13 cellular contexts compared by ENCODE assay signal in genomic region chr13:40586886-40587285, GRCh38.
DNase-seq lines count a peak whose midpoint lies in the region; ATAC-seq and TF ChIP-seq lines count a peak whose summit lies in the region.
"Had no signal": no experiment of that assay in that cellular context is flagged by ENCODE, and none has a peak within 500 bp of the region (broad histone marks: within the 10 kb centered on the region; RNA-seq: fewer than 3 reads in every experiment).

No MANE protein-coding gene starts in this region.

- H4K91ac ChIP-seq in trophoblast cell (ENCODE audit: low read depth, low read length), result no peak overlapping the region

- H3K9ac ChIP-seq in PC-3 (ENCODE audit: low read length) (0 out of 2 replicates have a peak overlapping the region, but pooled peaks have one; percentile 43), trophoblast cell (ENCODE audit: low read length) (no peak overlapping the region)

- H3K4me3 Mint-ChIP-seq in Caco-2 (ENCODE audit: unreplicated experiment), result no peak overlapping the region

- H3K23ac ChIP-seq in trophoblast cell (ENCODE audit: low read length), result no peak overlapping the region

- intact Hi-C loops in Caco-2 (cut with micrococcal nuclease; ENCODE audit: unreplicated experiment), result loop anchor here (2.0 to 10.0 kb wide), 3 partner anchors 78 to 522 kb away; no protein-coding TSS in a partner anchor
- intact Hi-C loops in PC-3 (cut with micrococcal nuclease), result no loop called here
- intact Hi-C loops in aorta (cut with DNase I), result no loop called here

- H3K36me3 ChIP-seq in Caco-2 (ENCODE audit: control insufficient read depth, insufficient read depth, low read length), result no peaks in the 10 kb centered on the region
- no peaks in the 10 kb centered on the region for H3K36me3 ChIP-seq in PC-3 (ENCODE audit: low read depth, low read length)
- no peaks in the 10 kb centered on the region for H3K36me3 ChIP-seq in trophoblast cell (ENCODE audit: control insufficient read depth in 1 of 2, insufficient read depth in 2 of 2, low read length in 2 of 2)
- H3K36me3 ChIP-seq in aorta (ENCODE audit: control insufficient read depth in 1 of 2, insufficient read depth in 2 of 2, low read length in 1 of 2), result no peaks in the 10 kb centered on the region

- peaks cover 6% of the 10 kb centered on the region for H3K36me3 Mint-ChIP-seq in Caco-2 (ENCODE audit: insufficient read depth, unreplicated experiment)

- BruUV-seq in Caco-2 (replicated peaks; lab: Mats Ljungman, UMichigan), result no TSS peak
- no TSS peak for BruUV-seq in PC-3 (replicated peaks; lab: Mats Ljungman, UMichigan)

- peaks cover 30% of the 10 kb centered on the region for H3K4me1 Mint-ChIP-seq in Caco-2 (ENCODE audit: low read depth, unreplicated experiment)

- H3K18ac ChIP-seq in trophoblast cell (ENCODE audit: low read length), result peak overlapping the region; percentile 11

- POLR2A ChIA-PET in Caco-2 (lab: Charles Lee), result no interaction called here
- POLR2A ChIA-PET in PC-3 (lab: Charles Lee; ENCODE audit: unreplicated experiment), result no interaction called here

- peak overlapping the region; percentile 97 for H3K27ac Mint-ChIP-seq in Caco-2 (ENCODE audit: unreplicated experiment)

- peaks cover 48% of the 10 kb centered on the region for H3K4me1 ChIP-seq in Caco-2
- H3K4me1 ChIP-seq in PC-3 (ENCODE audit: insufficient read depth, low read length), result peaks cover 24% of the 10 kb centered on the region
- peaks cover 21 to 38% of the 10 kb centered on the region in 2 experiments for H3K4me1 ChIP-seq in trophoblast cell (ENCODE audit: control insufficient read depth in 1 of 2, insufficient read depth in 2 of 2, low read length in 2 of 2)
- peaks cover 6 to 13% of the 10 kb centered on the region in 2 donors for H3K4me1 ChIP-seq in aorta (ENCODE audit: control insufficient read depth in 1 of 2, insufficient read depth in 2 of 2, low read length in 2 of 2)

- WGBS in trophoblast cell (ENCODE audit: extremely low coverage, insufficient coverage, insufficient read length), result no CpG with 5 or more reads among the region's 2 CpGs
- 39 to 43% methylated on average over 2 of the region's 2 CpGs for WGBS in aorta, 2 donors

- no peaks in the 10 kb centered on the region for H3F3A ChIP-seq in PC-3 (ENCODE audit: low read length, unreplicated experiment)

- no peak overlapping the region for H2AK5ac ChIP-seq in trophoblast cell (ENCODE audit: low read length)

- peak overlapping the region; percentile 90 for H3K27ac ChIP-seq in PC-3 (ENCODE audit: low read length)
- peak overlapping the region; percentile 86 for H3K27ac ChIP-seq in trophoblast cell (ENCODE audit: low read depth, low read length)
- H3K27ac ChIP-seq in aorta (ENCODE audit: low read depth in 1 of 2, low read length in 2 of 2), result no peak overlapping the region
- H3K27ac ChIP-seq: SK-N-MC had no signal

- no peak overlapping the region for H3K14ac ChIP-seq in trophoblast cell (ENCODE audit: low read length)

- H2BK12ac ChIP-seq in trophoblast cell (ENCODE audit: low read length), result no peak overlapping the region

- CTCF ChIA-PET in Caco-2 (lab: Charles Lee), result no interaction called here
- CTCF ChIA-PET in PC-3 (lab: Charles Lee), result no interaction called here

- H3K27me3 ChIP-seq in Caco-2 (replicated peaks; ENCODE audit: control insufficient read depth, insufficient read depth, low read length), result no peaks in the 10 kb centered on the region
- H3K27me3 ChIP-seq in PC-3 (ENCODE audit: low read length), result no peaks in the 10 kb centered on the region
- H3K27me3 ChIP-seq in trophoblast cell (ENCODE audit: insufficient read depth, low read length), result no peaks in the 10 kb centered on the region
- no peaks in the 10 kb centered on the region for H3K27me3 ChIP-seq in aorta (ENCODE audit: control insufficient read depth in 1 of 2, insufficient read depth in 2 of 2, low read length in 1 of 2)

- ATAC-seq in PC-3 (no peak), aorta (ENCODE audit: low FRiP score) (no peak)

- H3K9me3 ChIP-seq in Caco-2 (no peaks in the 10 kb centered on the region; the same call in 1 of the 2 replicates), PC-3 (ENCODE audit: low read length) (no peaks in the 10 kb centered on the region), trophoblast cell (ENCODE audit: insufficient read depth, low read depth, low read length) (no peaks in the 10 kb centered on the region), aorta (ENCODE audit: control insufficient read depth, low read length) (no peaks in the 10 kb centered on the region)

- no peak overlapping the region for H4K12ac ChIP-seq in trophoblast cell (ENCODE audit: low read depth, low read length)

- H2BK5ac ChIP-seq in trophoblast cell (ENCODE audit: low read depth, low read length, poor library complexity), result no peak overlapping the region

- H3K4me3 ChIP-seq in Caco-2 (ENCODE audit: low read depth, low read length) (no peak overlapping the region), PC-3 (ENCODE audit: low read length) (no peak overlapping the region), trophoblast cell (ENCODE audit: low read depth, low read length) (no peak overlapping the region), aorta (ENCODE audit: low read length in 2 of 2) (no peak overlapping the region)
- H3K4me3 ChIP-seq: SK-N-MC had no signal

- no peak for TF ChIP-seq CTCF in Caco-2 (IDR thresholded peaks at IDR 0.05; ENCODE audit: insufficient read depth in 1 of 2, low read depth in 1 of 2, low read length in 1 of 2, severe bottlenecking in 1 of 2, unreplicated experiment in 1 of 2)
- TF ChIP-seq CTCF in PC-3 (conservative IDR thresholded peaks at IDR 0.05; ENCODE audit: low read depth, low read length), result no peak

- H3K79me1 ChIP-seq in trophoblast cell (ENCODE audit: low read length), result peaks cover 11% of the 10 kb centered on the region

- no peaks in the 10 kb centered on the region for H4K20me1 ChIP-seq in PC-3 (ENCODE audit: low read length)

- no peaks in the 10 kb centered on the region for H3K27me3 Mint-ChIP-seq in Caco-2 (ENCODE audit: insufficient read depth, unreplicated experiment)

- no peak overlapping the region for H3K4ac ChIP-seq in trophoblast cell (ENCODE audit: low read depth, low read length)

- H3K9me2 ChIP-seq in PC-3 (replicated peaks; ENCODE audit: low read length), result no peaks in the 10 kb centered on the region

- H3K79me2 ChIP-seq in PC-3 (ENCODE audit: low read length) (peaks cover 32% of the 10 kb centered on the region), trophoblast cell (ENCODE audit: control insufficient read depth, insufficient read depth, low read length, poor library complexity) (peaks cover 9% of the 10 kb centered on the region)

- no peak overlapping the region for H4K8ac ChIP-seq in trophoblast cell (ENCODE audit: low read depth, low read length)

- DNase-seq in Caco-2 (no peak), PC-3 (no peak), fibroblast of gingiva (ENCODE audit: low read depth) (peak; percentile 68), trophoblast cell (peak in 1 of 2 donors; percentile 36), NCI-H2196 treated with DMSO at 0.1 percent for 48 hours (lab: John Stamatoyannopoulos, UW; ENCODE audit: unreplicated experiment) (no peak), NOMO-1 (lab: John Stamatoyannopoulos, UW; ENCODE audit: unreplicated experiment in 2 of 2) (no peak), NCI-H2196 (lab: John Stamatoyannopoulos, UW; ENCODE audit: unreplicated experiment) (no peak), aorta (no peak)
- DNase-seq: COR-L47, GOT3, NCI-H1048, NCI-H69 had no signal

- H2AFZ ChIP-seq in PC-3 (ENCODE audit: low read length), result no peak overlapping the region
- no peak overlapping the region for H2AFZ ChIP-seq in trophoblast cell (ENCODE audit: insufficient read depth, low read length, poor library complexity)

- H3K9me3 Mint-ChIP-seq in Caco-2 (ENCODE audit: unreplicated experiment), result peaks cover 18% of the 10 kb centered on the region

- H3K4me2 ChIP-seq in PC-3 (ENCODE audit: low read length) (peak overlapping the region; percentile 57), trophoblast cell (ENCODE audit: low read length) (no peak overlapping the region)

- peak overlapping the region; percentile 46 for H2BK120ac ChIP-seq in trophoblast cell (ENCODE audit: insufficient read depth, low read length, poor library complexity)

Comparison
In these comparisons a context has a peak if more than half of its experiments do, and no peak if none do; other contexts are left out.
1. H3K27ac ChIP-seq: peak in PC-3 (single experiment) and trophoblast cell (single experiment); none in aorta (0 of 2).